ENCODE assay signal across 14 cellular contexts in genomic region chr6:18307006-18307405, GRCh38. TPM values are rescaled to one million over a fixed set of nuclear protein-coding genes. Genes with fewer than 3 reads are reported as not detected.
DNase-seq lines count a peak whose midpoint lies in the region; ATAC-seq and TF ChIP-seq lines count a peak whose summit lies in the region.
"Had no signal": no experiment of that assay in that cellular context is flagged by ENCODE, and none has a peak within 500 bp of the region (broad histone marks: within the 10 kb centered on the region; RNA-seq: fewer than 3 reads in every experiment).

No MANE protein-coding gene starts in this region.

- no peak overlapping the region for H2BK5ac ChIP-seq in H9 (ENCODE audit: insufficient read length, low read length)

- no peak overlapping the region for H3K9ac ChIP-seq in H9 (ENCODE audit: extremely low read depth, insufficient read length, low read length)
- H3K9ac ChIP-seq in adipocyte (ENCODE audit: low read length): no peak overlapping the region

- H3K36me3 ChIP-seq in adipocyte (ENCODE audit: control insufficient read depth, insufficient read depth, low read length, severe bottlenecking): no peaks in the 10 kb centered on the region
- H3K36me3 ChIP-seq: right lobe of liver had no signal

- H3K27me3 ChIP-seq in H9 (ENCODE audit: insufficient read depth, low read length) (no peaks in the 10 kb centered on the region), adipocyte (replicated peaks; ENCODE audit: control insufficient read depth, insufficient read depth, low read length) (no peaks in the 10 kb centered on the region)
- H3K27me3 ChIP-seq: body of pancreas, right lobe of liver had no signal

- H3K4me1 ChIP-seq in H9 (ENCODE audit: insufficient read depth, low read length) (peaks cover 5% of the 10 kb centered on the region; the same call in 1 of the 2 replicates), adipocyte (ENCODE audit: control insufficient read depth, insufficient read depth, low read length) (peaks cover 16% of the 10 kb centered on the region)
- H3K4me1 ChIP-seq: body of pancreas, right lobe of liver had no signal

- H3K14ac ChIP-seq in H9 (ENCODE audit: insufficient read depth, low read length): no peak overlapping the region

- no peak overlapping the region for H2BK20ac ChIP-seq in H9 (ENCODE audit: low read depth, low read length, poor library complexity, severe bottlenecking)

- no peaks in the 10 kb centered on the region for H3K79me2 ChIP-seq in H9 (ENCODE audit: insufficient read depth, low read length)

- no CpG with 5 or more reads among the region's 2 CpGs for WGBS in H9 (ENCODE audit: extremely low coverage, insufficient read length, low lambda C conversion rate)

- no peaks in the 10 kb centered on the region for H3K27me3 Mint-ChIP-seq in H9 (ENCODE audit: low read depth)
- peaks cover 4% of the 10 kb centered on the region for H3K27me3 Mint-ChIP-seq in T-helper 17 cell

- H3K9me3 Mint-ChIP-seq in H9: peaks cover 20% of the 10 kb centered on the region in 2 experiments
- H3K9me3 Mint-ChIP-seq: CD8-positive, alpha-beta T cell had no signal

- no peak overlapping the region for H2BK12ac ChIP-seq in H9 (ENCODE audit: insufficient read length, low read depth, low read length)

- no peak overlapping the region for H4K8ac ChIP-seq in H9 (replicated peaks; ENCODE audit: insufficient read length, low read depth, low read length)

- H3K4me2 ChIP-seq in H9 (ENCODE audit: insufficient read depth, insufficient read length, low read length): no peak overlapping the region

- no peak overlapping the region for H4K91ac ChIP-seq in H9 (ENCODE audit: insufficient read length, low read depth, low read length)

- H3K4me1 Mint-ChIP-seq in H9: peaks cover 19 to 25% of the 10 kb centered on the region in 2 experiments
- no peaks in the 10 kb centered on the region for H3K4me1 Mint-ChIP-seq in T-helper 17 cell
- H3K4me1 Mint-ChIP-seq: naive thymus-derived CD8-positive, alpha-beta T cell had no signal

- H3K23ac ChIP-seq in H9 (ENCODE audit: insufficient read length, low read depth, low read length): no peak overlapping the region

- H3K23me2 ChIP-seq in H9 (ENCODE audit: insufficient read length, low read depth, low read length, poor library complexity, severe bottlenecking): no peaks in the 10 kb centered on the region

- no peak overlapping the region for H3T11ph ChIP-seq in H9 (ENCODE audit: low read length)

- no peak for ATAC-seq in T-helper 17 cell
- ATAC-seq in GM21529 (IDR thresholded peaks at IDR 0.05; ENCODE audit: unreplicated experiment): no peak
- ATAC-seq: body of pancreas; CD8-positive, alpha-beta T cell; naive thymus-derived CD8-positive, alpha-beta T cell; right lobe of liver had no signal

- H4K20me1 ChIP-seq in H9 (ENCODE audit: control insufficient read depth, insufficient read depth, insufficient read length): no peaks in the 10 kb centered on the region

- H3K79me1 ChIP-seq in H9 (ENCODE audit: insufficient read depth, low read depth, low read length, poor library complexity, severe bottlenecking): no peaks in the 10 kb centered on the region

- no peak overlapping the region for H3K4ac ChIP-seq in H9 (ENCODE audit: low read depth, low read length)

- no peaks in the 10 kb centered on the region for H3K9me3 ChIP-seq in H9 (ENCODE audit: control insufficient read depth, low read depth, low read length)
- H3K9me3 ChIP-seq in adipocyte (ENCODE audit: control insufficient read depth, low read length): peaks cover 8% of the 10 kb centered on the region
- no peaks in the 10 kb centered on the region for H3K9me3 ChIP-seq in T-helper 17 cell (ENCODE audit: control insufficient read depth, low read length, poor library complexity, severe bottlenecking)
- H3K9me3 ChIP-seq: body of pancreas, right lobe of liver had no signal

- H3K4me3 ChIP-seq in AG09309 (ENCODE audit: control insufficient read depth, low read depth, low read length): no peak overlapping the region
- H3K4me3 ChIP-seq in adipocyte (ENCODE audit: low read length): no peak overlapping the region
- H3K4me3 ChIP-seq: body of pancreas, right lobe of liver had no signal

- no peak overlapping the region for H2AFZ ChIP-seq in H9 (ENCODE audit: low read length)

- no peak overlapping the region for H2AK5ac ChIP-seq in H9 (ENCODE audit: insufficient read length, low read length)

- no peak overlapping the region for H2BK15ac ChIP-seq in H9 (ENCODE audit: low read depth, low read length)

- no peak overlapping the region for H2BK120ac ChIP-seq in H9 (ENCODE audit: low read depth, low read length, poor library complexity, severe bottlenecking)

- DNase-seq in AG09309 (ENCODE audit: low read depth) (peak; percentile 47), H9 (peak; percentile 31), adipocyte (ENCODE audit: low read depth) (peak; percentile 51), iPS DF 19.7 (ENCODE audit: low read depth, low spot score) (peak; percentile 69), T-helper 17 cell (no peak), NCI-H187 treated with DMSO at 0.1 percent for 48 hours (lab: John Stamatoyannopoulos, UW) (no peak)
- DNase-seq in effector CD8-positive, alpha-beta T cell (lab: John Stamatoyannopoulos, UW): no peak
- DNase-seq: body of pancreas; CD8-positive, alpha-beta T cell; naive thymus-derived CD8-positive, alpha-beta T cell; NCI-H446 treated with DMSO at 0.1 percent for 48 hours; right lobe of liver had no signal

- H3K4me3 Mint-ChIP-seq in H9 (no peak overlapping the region), T-helper 17 cell (no peak overlapping the region)
- H3K4me3 Mint-ChIP-seq: CD8-positive, alpha-beta T cell; naive thymus-derived CD8-positive, alpha-beta T cell had no signal

- H3K27ac Mint-ChIP-seq in H9: peak overlapping the region in 2 of 3 experiments; percentile 16 to 83; a peak in 2 of 7 replicates
- H3K27ac Mint-ChIP-seq in T-helper 17 cell: no peak overlapping the region
- H3K27ac Mint-ChIP-seq: CD8-positive, alpha-beta T cell; naive thymus-derived CD8-positive, alpha-beta T cell had no signal

- H3K27ac ChIP-seq in H9 (ENCODE audit: insufficient read length, low read depth, low read length): no peak overlapping the region
- H3K27ac ChIP-seq: body of pancreas, HL-60, right lobe of liver had no signal

- H4K5ac ChIP-seq in H9 (ENCODE audit: insufficient read length, low read depth, low read length): no peak overlapping the region

- peaks cover 5 to 17% (median 5%) of the 10 kb centered on the region in 3 experiments for H3K36me3 Mint-ChIP-seq in H9 (ENCODE audit: insufficient read depth in 1 of 3, low read depth in 3 of 3)
- H3K36me3 Mint-ChIP-seq in T-helper 17 cell (ENCODE audit: low read depth): peaks cover under 1% of the 10 kb centered on the region
- H3K36me3 Mint-ChIP-seq: CD8-positive, alpha-beta T cell; naive thymus-derived CD8-positive, alpha-beta T cell had no signal

- no peak overlapping the region for H3K56ac ChIP-seq in H9 (ENCODE audit: insufficient read length, low read depth, low read length)

- TF ChIP-seq CTCF in AG09309 (IDR thresholded peaks at IDR 0.05; ENCODE audit: control insufficient read depth, insufficient read depth, low read depth, low read length, missing control alignments) (no peak), H9 (conservative IDR thresholded peaks at IDR 0.05) (no peak)

- H3K18ac ChIP-seq in H9 (ENCODE audit: insufficient read length, low read depth, low read length): no peak overlapping the region

RNA-seq across cellular contexts. Expression of gene DEK, which starts 42.7 kb away (rescaled TPM):
- total RNA-seq in H9 (2021): 216 and 217 TPM in 2 replicates
- total RNA-seq in T-helper 17 cell: 10 to 100 TPM; 70.5 to 73.1 TPM

Comparison
In these comparisons a context has a peak if more than half of its experiments do, and no peak if none do; other contexts are left out.
1. DNase-seq: peak in AG09309 (single experiment), H9 (single experiment), adipocyte (single experiment) and iPS DF 19.7 (single experiment); none in T-helper 17 cell (0 of 3), effector CD8-positive, alpha-beta T cell (single experiment) and NCI-H187 treated with DMSO at 0.1 percent for 48 hours (single experiment).